In genomic region chr12:55072093-55072492, GRCh38 we compare ENCODE assay signal across 9 cellular contexts. TPM values are rescaled to one million over a fixed set of nuclear protein-coding genes. Genes with fewer than 3 reads are reported as not detected.
A peak's percentile ranks its signal among the peaks of the same experiment; 100 is the strongest.
DNase-seq lines count a peak whose midpoint lies in the region; ATAC-seq and TF ChIP-seq lines count a peak whose summit lies in the region.
"Had no signal": no experiment of that assay in that cellular context is flagged by ENCODE, and none has a peak within 500 bp of the region (broad histone marks: within the 10 kb centered on the region; RNA-seq: fewer than 3 reads in every experiment).

No MANE protein-coding gene starts in this region.

- no peaks in the 10 kb centered on the region for H3K4me1 ChIP-seq in CD8-positive, alpha-beta T cell (ENCODE audit: insufficient read depth, low read length)

- no peaks in the 10 kb centered on the region for H3K9me3 Mint-ChIP-seq in CD8-positive, alpha-beta T cell
- H3K9me3 Mint-ChIP-seq in activated B cell treated with CpG ODN at 0.5 μM for 24 hours, result no peaks in the 10 kb centered on the region
- H3K9me3 Mint-ChIP-seq in memory B cell, result no peaks in the 10 kb centered on the region
- H3K9me3 Mint-ChIP-seq in stimulated activated naive B cell treated with anti-CD40 and anti-IgM and Interleukin-4, amounts not matched to agents 10 μg/mL and 1 μg/mL and 100 μg/mL, for 72 hours, result no peaks in the 10 kb centered on the region

- no peaks in the 10 kb centered on the region for H3K36me3 Mint-ChIP-seq in CD8-positive, alpha-beta T cell
- H3K36me3 Mint-ChIP-seq in activated B cell treated with CpG ODN at 0.5 μM for 24 hours (ENCODE audit: low read depth) (no peaks in the 10 kb centered on the region), memory B cell (peaks cover 2% of the 10 kb centered on the region)
- no peaks in the 10 kb centered on the region for H3K36me3 Mint-ChIP-seq in stimulated activated naive B cell treated with anti-CD40 and anti-IgM and Interleukin-4, amounts not matched to agents 10 μg/mL and 1 μg/mL and 100 μg/mL, for 72 hours

- no peak overlapping the region for H3K27ac ChIP-seq in CD8-positive, alpha-beta T cell (ENCODE audit: low read depth, low read length)
- H3K27ac ChIP-seq: skin epidermis had no signal

- TF ChIP-seq CTCF in CD8-positive, alpha-beta T cell (IDR thresholded peaks at IDR 0.05), result peak; percentile 68
- TF ChIP-seq CTCF in activated B cell treated with CpG ODN at 0.5 μM for 24 hours (IDR thresholded peaks at IDR 0.05), result no peak

- peaks cover 19% of the 10 kb centered on the region for H3K27me3 Mint-ChIP-seq in CD8-positive, alpha-beta T cell (ENCODE audit: low read depth)
- H3K27me3 Mint-ChIP-seq in activated B cell treated with CpG ODN at 0.5 μM for 24 hours, result no peaks in the 10 kb centered on the region
- H3K27me3 Mint-ChIP-seq in memory B cell, result peaks cover 11% of the 10 kb centered on the region
- H3K27me3 Mint-ChIP-seq in stimulated activated naive B cell treated with anti-CD40 and anti-IgM and Interleukin-4, amounts not matched to agents 10 μg/mL and 1 μg/mL and 100 μg/mL, for 72 hours, result peaks cover 0 to 4% of the 10 kb centered on the region in 2 donors

- H3K4me1 Mint-ChIP-seq in CD8-positive, alpha-beta T cell (ENCODE audit: low read depth), result peaks cover 2% of the 10 kb centered on the region
- H3K4me1 Mint-ChIP-seq in activated B cell treated with CpG ODN at 0.5 μM for 24 hours (peaks cover 17% of the 10 kb centered on the region), memory B cell (peaks cover 2% of the 10 kb centered on the region)
- peaks cover 4 to 28% of the 10 kb centered on the region in 2 donors for H3K4me1 Mint-ChIP-seq in stimulated activated naive B cell treated with anti-CD40 and anti-IgM and Interleukin-4, amounts not matched to agents 10 μg/mL and 1 μg/mL and 100 μg/mL, for 72 hours

- peak; percentile 81 for ATAC-seq in CD8-positive, alpha-beta T cell
- ATAC-seq in GM21526 (IDR thresholded peaks at IDR 0.05; ENCODE audit: low FRiP score, unreplicated experiment) (peak; percentile 54), activated B cell treated with CpG ODN at 0.5 μM for 24 hours (ENCODE audit: low read depth) (peak; percentile 72), memory B cell (ENCODE audit: low read depth) (peak; percentile 70), HG02571 (IDR thresholded peaks at IDR 0.05; ENCODE audit: unreplicated experiment) (no peak)
- peak; percentile 88 to 89 for ATAC-seq in stimulated activated naive B cell treated with anti-CD40 and anti-IgM and Interleukin-4, amounts not matched to agents 10 μg/mL and 1 μg/mL and 100 μg/mL, for 72 hours (replicated peaks)

- H3K4me3 ChIP-seq in CD8-positive, alpha-beta T cell (ENCODE audit: low read depth, low read length), result no peak overlapping the region
- H3K4me3 ChIP-seq: skin epidermis had no signal

- H3K4me3 Mint-ChIP-seq in CD8-positive, alpha-beta T cell, result no peak overlapping the region
- H3K4me3 Mint-ChIP-seq in activated B cell treated with CpG ODN at 0.5 μM for 24 hours, result no peak overlapping the region
- no peak overlapping the region for H3K4me3 Mint-ChIP-seq in memory B cell
- H3K4me3 Mint-ChIP-seq in stimulated activated naive B cell treated with anti-CD40 and anti-IgM and Interleukin-4, amounts not matched to agents 10 μg/mL and 1 μg/mL and 100 μg/mL, for 72 hours, result no peak overlapping the region

- peak; percentile 58 to 87 (median 78) for DNase-seq in CD8-positive, alpha-beta T cell
- DNase-seq in NCI-H1694 (lab: John Stamatoyannopoulos, UW) (peak; percentile 75), activated B cell treated with CpG ODN at 0.5 μM for 24 hours (peak; percentile 42), memory B cell (ENCODE audit: low spot score in 2 of 2) (peak; percentile 55 to 57)
- peak; percentile 66 for DNase-seq in central memory CD4-positive, alpha-beta T cell
- peak; percentile 65 for DNase-seq in stimulated activated naive B cell treated with anti-CD40 and anti-IgM and Interleukin-4, amounts not matched to agents 10 μg/mL and 1 μg/mL and 100 μg/mL, for 72 hours

- CTCF ChIA-PET in CD8-positive, alpha-beta T cell (lab: Charles Lee), result interaction anchor here (0.7 to 19.4 kb wide), 77 partner anchors 9 to 547 kb away, joined by 3 to 754 read pairs (median 6); partner anchors contain the start of genes MUCL1, NEUROD4 and TESPA1
- CTCF ChIA-PET in activated B cell treated with CpG ODN at 0.5 μM for 24 hours (lab: Charles Lee), result interaction anchor here (0.6 to 12.7 kb wide), 27 partner anchors 10 to 492 kb away, joined by 3 to 425 read pairs (median 5); partner anchors contain the start of genes MUCL1 and TESPA1

- H3K27me3 ChIP-seq in CD8-positive, alpha-beta T cell (ENCODE audit: insufficient read depth, low read length), result no peaks in the 10 kb centered on the region

- H3K36me3 ChIP-seq in CD8-positive, alpha-beta T cell (ENCODE audit: insufficient read depth, low read length), result no peaks in the 10 kb centered on the region

- H3K27ac Mint-ChIP-seq in CD8-positive, alpha-beta T cell, result no peak overlapping the region
- no peak overlapping the region for H3K27ac Mint-ChIP-seq in activated B cell treated with CpG ODN at 0.5 μM for 24 hours
- no peak overlapping the region for H3K27ac Mint-ChIP-seq in memory B cell
- H3K27ac Mint-ChIP-seq in stimulated activated naive B cell treated with anti-CD40 and anti-IgM and Interleukin-4, amounts not matched to agents 10 μg/mL and 1 μg/mL and 100 μg/mL, for 72 hours, result peak overlapping the region; percentile 33

- intact Hi-C loops in CD8-positive, alpha-beta T cell (cut with DNase I, micrococcal nuclease), result loop anchor here (1.0 to 10.0 kb wide), 8 partner anchors 71 to 477 kb away; partner anchors contain the start of gene MUCL1 (in 1 of the 2)
- intact Hi-C loops in activated B cell treated with CpG ODN at 0.5 μM for 24 hours (cut with micrococcal nuclease), result loop anchor here (2.0 to 5.0 kb wide), 2 partner anchors 71 to 470 kb away; no protein-coding TSS in a partner anchor

- POLR2A ChIA-PET in CD8-positive, alpha-beta T cell (lab: Charles Lee), result interaction anchor here (0.7 to 1.6 kb wide), 6 partner anchors 13 to 323 kb away, joined by 3 to 23 read pairs (median 4); partner anchors contain the start of gene TESPA1
- POLR2A ChIA-PET in activated B cell treated with CpG ODN at 0.5 μM for 24 hours (lab: Charles Lee), result interaction anchor here (3.9 kb wide), 1 partner anchor 79 kb away, joined by 23 read pairs; no protein-coding TSS in a partner anchor

- H3K9me3 ChIP-seq in CD8-positive, alpha-beta T cell (ENCODE audit: low read length), result no peaks in the 10 kb centered on the region

RNA-seq across cellular contexts. Expression of gene NEUROD4, which starts 52.3 kb away (rescaled TPM):
- total RNA-seq in CD8-positive, alpha-beta T cell, result not detected
- total RNA-seq in activated B cell treated with CpG ODN at 0.5 μM for 24 hours, result not detected in 2 replicates

RNA-seq across cellular contexts. Expression of gene OR9K2, which starts 54.1 kb away (rescaled TPM):
- not detected for total RNA-seq in CD8-positive, alpha-beta T cell
- total RNA-seq in activated B cell treated with CpG ODN at 0.5 μM for 24 hours, result not detected in 2 replicates
